ENCODE assay signal across 1 cellular context in the genomic region with DNA sequence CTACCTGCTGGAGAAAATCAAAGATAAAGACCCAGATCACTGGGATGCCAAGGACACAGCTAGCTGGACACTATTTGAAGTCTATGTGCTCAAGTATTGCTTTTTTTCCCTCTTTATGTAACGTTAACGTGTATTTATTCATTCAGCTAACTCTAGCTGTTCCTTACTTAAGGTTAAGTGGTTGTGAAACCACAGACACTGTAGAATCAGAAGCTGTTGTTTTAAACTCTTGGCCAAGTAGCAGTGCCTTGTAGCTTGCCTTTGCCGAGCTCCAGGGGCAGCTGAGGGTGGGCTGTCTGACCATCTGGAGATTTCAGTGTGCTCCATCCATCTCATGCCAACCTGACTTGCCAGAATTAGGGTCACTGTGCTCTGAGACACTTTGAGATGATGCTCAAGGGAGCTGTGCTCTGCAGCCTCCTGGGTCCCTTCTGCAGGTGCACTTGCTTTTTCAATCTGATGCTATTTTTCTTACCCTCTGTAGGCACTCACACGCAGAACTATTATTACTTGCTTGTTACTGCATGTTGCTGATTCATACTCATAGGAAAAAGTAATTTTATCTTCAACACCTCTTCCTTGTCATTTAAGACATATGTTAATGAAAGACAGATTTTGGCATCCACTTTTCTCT.
TF ChIP-seq lines count a peak whose summit lies in the region.

No MANE protein-coding gene starts in this region.

TF ChIP-seq in GM12878, 131 proteins besides CTCF, POLR2A, EP300 and RAD21 (continued from another document and continues in another):
- TF ChIP-seq RBBP5 (conservative IDR thresholded peaks at IDR 0.05) = no peak
- TF ChIP-seq, protein P1, sequence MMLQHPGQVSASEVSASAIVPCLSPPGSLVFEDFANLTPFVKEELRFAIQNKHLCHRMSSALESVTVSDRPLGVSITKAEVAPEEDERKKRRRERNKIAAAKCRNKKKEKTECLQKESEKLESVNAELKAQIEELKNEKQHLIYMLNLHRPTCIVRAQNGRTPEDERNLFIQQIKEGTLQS (IDR thresholded peaks at IDR 0.05; ENCODE audit: borderline replicate concordance, extremely low read depth, low read depth, low read length) = no peak
- peak; percentile 61; the same call in 1 of the 2 replicates for TF ChIP-seq POLR2AphosphoS2 (IDR thresholded peaks at IDR 0.05; ENCODE audit: low read depth, low read length)
- 0 out of 2 replicates have a peak, but pooled peaks have one; percentile 17 for TF ChIP-seq GABPA (IDR thresholded peaks at IDR 0.05; ENCODE audit: low read depth)
- TF ChIP-seq IRF4 (IDR thresholded peaks at IDR 0.05; ENCODE audit: low read depth, low read length) = peak; percentile 45; the same call in 1 of the 2 replicates
- TF ChIP-seq POU2F2 (IDR thresholded peaks at IDR 0.05; ENCODE audit: borderline replicate concordance, low read depth, low read length) = no peak
- no peak for TF ChIP-seq ZNF217 (IDR thresholded peaks at IDR 0.05)
- no peak for TF ChIP-seq CBX3 (IDR thresholded peaks at IDR 0.05; ENCODE audit: borderline replicate concordance, low read depth)
- TF ChIP-seq, protein P2, sequence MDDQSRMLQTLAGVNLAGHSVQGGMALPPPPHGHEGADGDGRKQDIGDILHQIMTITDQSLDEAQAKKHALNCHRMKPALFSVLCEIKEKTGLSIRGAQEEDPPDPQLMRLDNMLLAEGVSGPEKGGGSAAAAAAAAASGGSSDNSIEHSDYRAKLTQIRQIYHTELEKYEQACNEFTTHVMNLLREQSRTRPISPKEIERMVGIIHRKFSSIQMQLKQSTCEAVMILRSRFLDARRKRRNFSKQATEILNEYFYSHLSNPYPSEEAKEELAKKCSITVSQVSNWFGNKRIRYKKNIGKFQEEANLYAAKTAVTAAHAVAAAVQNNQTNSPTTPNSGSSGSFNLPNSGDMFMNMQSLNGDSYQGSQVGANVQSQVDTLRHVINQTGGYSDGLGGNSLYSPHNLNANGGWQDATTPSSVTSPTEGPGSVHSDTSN (IDR thresholded peaks at IDR 0.05; ENCODE audit: insufficient replicate concordance, low read depth, low read length) = no peak
- no peak for TF ChIP-seq TBL1XR1 (IDR thresholded peaks at IDR 0.05; ENCODE audit: low read depth, low read length)
- TF ChIP-seq BHLHE40 (IDR thresholded peaks at IDR 0.05; ENCODE audit: borderline replicate concordance in 1 of 2, low read depth in 2 of 2, low read length in 1 of 2) = 0 out of 4 replicates have a peak, but pooled peaks of 1 of the 2 experiments have one; percentile 11
- no peak for TF ChIP-seq NBN (IDR thresholded peaks at IDR 0.05)
- peak; percentile 14; the same call in 1 of the 2 replicates for TF ChIP-seq CHD2 (IDR thresholded peaks at IDR 0.05; ENCODE audit: borderline replicate concordance, low read depth, low read length)
- no peak for TF ChIP-seq RELA (IDR thresholded peaks at IDR 0.05; ENCODE audit: borderline replicate concordance, partially characterized antibody)
- no peak for TF ChIP-seq EGR1 (IDR thresholded peaks at IDR 0.05; ENCODE audit: borderline replicate concordance in 1 of 2, low read depth in 2 of 2, low read length in 2 of 2)
- TF ChIP-seq RCOR1 (conservative IDR thresholded peaks at IDR 0.05; ENCODE audit: low read depth, low read length) = no peak
- TF ChIP-seq BACH1 (IDR thresholded peaks at IDR 0.05; ENCODE audit: borderline replicate concordance) = no peak
- TF ChIP-seq SMC3 (IDR thresholded peaks at IDR 0.05; ENCODE audit: borderline replicate concordance, low read length) = no peak
- TF ChIP-seq DPF2 (IDR thresholded peaks at IDR 0.05) = no peak; the same call in 1 of the 2 replicates
- TF ChIP-seq FOS (IDR thresholded peaks at IDR 0.05; ENCODE audit: borderline replicate concordance, extremely low read depth, insufficient read length) = no peak
- no peak for TF ChIP-seq BMI1 (IDR thresholded peaks at IDR 0.05; ENCODE audit: borderline replicate concordance)
- TF ChIP-seq CEBPB (IDR thresholded peaks at IDR 0.05; ENCODE audit: borderline replicate concordance in 1 of 2, low read depth in 2 of 2, low read length in 2 of 2) = no peak
- TF ChIP-seq PML (IDR thresholded peaks at IDR 0.05; ENCODE audit: low read length) = no peak
- TF ChIP-seq FOXK2 (IDR thresholded peaks at IDR 0.05) = no peak
- TF ChIP-seq, protein P3, sequence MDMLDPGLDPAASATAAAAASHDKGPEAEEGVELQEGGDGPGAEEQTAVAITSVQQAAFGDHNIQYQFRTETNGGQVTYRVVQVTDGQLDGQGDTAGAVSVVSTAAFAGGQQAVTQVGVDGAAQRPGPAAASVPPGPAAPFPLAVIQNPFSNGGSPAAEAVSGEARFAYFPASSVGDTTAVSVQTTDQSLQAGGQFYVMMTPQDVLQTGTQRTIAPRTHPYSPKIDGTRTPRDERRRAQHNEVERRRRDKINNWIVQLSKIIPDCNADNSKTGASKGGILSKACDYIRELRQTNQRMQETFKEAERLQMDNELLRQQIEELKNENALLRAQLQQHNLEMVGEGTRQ (IDR thresholded peaks at IDR 0.05; ENCODE audit: borderline replicate concordance, low read depth, low read length) = no peak
- 0 out of 2 replicates have a peak, but pooled peaks have one; percentile 31 for TF ChIP-seq IKZF1 (conservative IDR thresholded peaks at IDR 0.05)
- peak; percentile 93; the same call in 1 of the 2 replicates for TF ChIP-seq FOXM1 (IDR thresholded peaks at IDR 0.05; ENCODE audit: low read depth, low read length)
- TF ChIP-seq, protein P4, sequence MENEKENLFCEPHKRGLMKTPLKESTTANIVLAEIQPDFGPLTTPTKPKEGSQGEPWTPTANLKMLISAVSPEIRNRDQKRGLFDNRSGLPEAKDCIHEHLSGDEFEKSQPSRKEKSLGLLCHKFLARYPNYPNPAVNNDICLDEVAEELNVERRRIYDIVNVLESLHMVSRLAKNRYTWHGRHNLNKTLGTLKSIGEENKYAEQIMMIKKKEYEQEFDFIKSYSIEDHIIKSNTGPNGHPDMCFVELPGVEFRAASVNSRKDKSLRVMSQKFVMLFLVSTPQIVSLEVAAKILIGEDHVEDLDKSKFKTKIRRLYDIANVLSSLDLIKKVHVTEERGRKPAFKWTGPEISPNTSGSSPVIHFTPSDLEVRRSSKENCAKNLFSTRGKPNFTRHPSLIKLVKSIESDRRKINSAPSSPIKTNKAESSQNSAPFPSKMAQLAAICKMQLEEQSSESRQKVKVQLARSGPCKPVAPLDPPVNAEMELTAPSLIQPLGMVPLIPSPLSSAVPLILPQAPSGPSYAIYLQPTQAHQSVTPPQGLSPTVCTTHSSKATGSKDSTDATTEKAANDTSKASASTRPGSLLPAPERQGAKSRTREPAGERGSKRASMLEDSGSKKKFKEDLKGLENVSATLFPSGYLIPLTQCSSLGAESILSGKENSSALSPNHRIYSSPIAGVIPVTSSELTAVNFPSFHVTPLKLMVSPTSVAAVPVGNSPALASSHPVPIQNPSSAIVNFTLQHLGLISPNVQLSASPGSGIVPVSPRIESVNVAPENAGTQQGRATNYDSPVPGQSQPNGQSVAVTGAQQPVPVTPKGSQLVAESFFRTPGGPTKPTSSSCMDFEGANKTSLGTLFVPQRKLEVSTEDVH (IDR thresholded peaks at IDR 0.05; ENCODE audit: low read depth, partially characterized antibody) = no peak
- TF ChIP-seq CBX5 (IDR thresholded peaks at IDR 0.05; ENCODE audit: low read depth) = peak; percentile 60; the same call in 1 of the 2 replicates
- no peak for TF ChIP-seq YY1 (IDR thresholded peaks at IDR 0.05; ENCODE audit: low read depth, low read length)
- TF ChIP-seq RUNX3 (IDR thresholded peaks at IDR 0.05; ENCODE audit: low read length) = peak; percentile 82
- TF ChIP-seq, protein P5, sequence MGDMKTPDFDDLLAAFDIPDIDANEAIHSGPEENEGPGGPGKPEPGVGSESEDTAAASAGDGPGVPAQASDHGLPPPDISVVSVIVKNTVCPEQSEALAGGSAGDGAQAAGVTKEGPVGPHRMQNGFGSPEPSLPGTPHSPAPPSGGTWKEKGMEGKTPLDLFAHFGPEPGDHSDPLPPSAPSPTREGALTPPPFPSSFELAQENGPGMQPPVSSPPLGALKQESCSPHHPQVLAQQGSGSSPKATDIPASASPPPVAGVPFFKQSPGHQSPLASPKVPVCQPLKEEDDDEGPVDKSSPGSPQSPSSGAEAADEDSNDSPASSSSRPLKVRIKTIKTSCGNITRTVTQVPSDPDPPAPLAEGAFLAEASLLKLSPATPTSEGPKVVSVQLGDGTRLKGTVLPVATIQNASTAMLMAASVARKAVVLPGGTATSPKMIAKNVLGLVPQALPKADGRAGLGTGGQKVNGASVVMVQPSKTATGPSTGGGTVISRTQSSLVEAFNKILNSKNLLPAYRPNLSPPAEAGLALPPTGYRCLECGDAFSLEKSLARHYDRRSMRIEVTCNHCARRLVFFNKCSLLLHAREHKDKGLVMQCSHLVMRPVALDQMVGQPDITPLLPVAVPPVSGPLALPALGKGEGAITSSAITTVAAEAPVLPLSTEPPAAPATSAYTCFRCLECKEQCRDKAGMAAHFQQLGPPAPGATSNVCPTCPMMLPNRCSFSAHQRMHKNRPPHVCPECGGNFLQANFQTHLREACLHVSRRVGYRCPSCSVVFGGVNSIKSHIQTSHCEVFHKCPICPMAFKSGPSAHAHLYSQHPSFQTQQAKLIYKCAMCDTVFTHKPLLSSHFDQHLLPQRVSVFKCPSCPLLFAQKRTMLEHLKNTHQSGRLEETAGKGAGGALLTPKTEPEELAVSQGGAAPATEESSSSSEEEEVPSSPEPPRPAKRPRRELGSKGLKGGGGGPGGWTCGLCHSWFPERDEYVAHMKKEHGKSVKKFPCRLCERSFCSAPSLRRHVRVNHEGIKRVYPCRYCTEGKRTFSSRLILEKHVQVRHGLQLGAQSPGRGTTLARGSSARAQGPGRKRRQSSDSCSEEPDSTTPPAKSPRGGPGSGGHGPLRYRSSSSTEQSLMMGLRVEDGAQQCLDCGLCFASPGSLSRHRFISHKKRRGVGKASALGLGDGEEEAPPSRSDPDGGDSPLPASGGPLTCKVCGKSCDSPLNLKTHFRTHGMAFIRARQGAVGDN (IDR thresholded peaks at IDR 0.05) = no peak
- no peak for TF ChIP-seq ZNF207 (IDR thresholded peaks at IDR 0.05; ENCODE audit: borderline replicate concordance)
- TF ChIP-seq NFIC (IDR thresholded peaks at IDR 0.05; ENCODE audit: low read depth, low read length) = peak; percentile 90
- no peak for TF ChIP-seq TARDBP (IDR thresholded peaks at IDR 0.05; ENCODE audit: borderline replicate concordance)
- TF ChIP-seq HDGF (IDR thresholded peaks at IDR 0.05) = peak; percentile 32; the same call in 1 of the 2 replicates
- TF ChIP-seq, protein P6, sequence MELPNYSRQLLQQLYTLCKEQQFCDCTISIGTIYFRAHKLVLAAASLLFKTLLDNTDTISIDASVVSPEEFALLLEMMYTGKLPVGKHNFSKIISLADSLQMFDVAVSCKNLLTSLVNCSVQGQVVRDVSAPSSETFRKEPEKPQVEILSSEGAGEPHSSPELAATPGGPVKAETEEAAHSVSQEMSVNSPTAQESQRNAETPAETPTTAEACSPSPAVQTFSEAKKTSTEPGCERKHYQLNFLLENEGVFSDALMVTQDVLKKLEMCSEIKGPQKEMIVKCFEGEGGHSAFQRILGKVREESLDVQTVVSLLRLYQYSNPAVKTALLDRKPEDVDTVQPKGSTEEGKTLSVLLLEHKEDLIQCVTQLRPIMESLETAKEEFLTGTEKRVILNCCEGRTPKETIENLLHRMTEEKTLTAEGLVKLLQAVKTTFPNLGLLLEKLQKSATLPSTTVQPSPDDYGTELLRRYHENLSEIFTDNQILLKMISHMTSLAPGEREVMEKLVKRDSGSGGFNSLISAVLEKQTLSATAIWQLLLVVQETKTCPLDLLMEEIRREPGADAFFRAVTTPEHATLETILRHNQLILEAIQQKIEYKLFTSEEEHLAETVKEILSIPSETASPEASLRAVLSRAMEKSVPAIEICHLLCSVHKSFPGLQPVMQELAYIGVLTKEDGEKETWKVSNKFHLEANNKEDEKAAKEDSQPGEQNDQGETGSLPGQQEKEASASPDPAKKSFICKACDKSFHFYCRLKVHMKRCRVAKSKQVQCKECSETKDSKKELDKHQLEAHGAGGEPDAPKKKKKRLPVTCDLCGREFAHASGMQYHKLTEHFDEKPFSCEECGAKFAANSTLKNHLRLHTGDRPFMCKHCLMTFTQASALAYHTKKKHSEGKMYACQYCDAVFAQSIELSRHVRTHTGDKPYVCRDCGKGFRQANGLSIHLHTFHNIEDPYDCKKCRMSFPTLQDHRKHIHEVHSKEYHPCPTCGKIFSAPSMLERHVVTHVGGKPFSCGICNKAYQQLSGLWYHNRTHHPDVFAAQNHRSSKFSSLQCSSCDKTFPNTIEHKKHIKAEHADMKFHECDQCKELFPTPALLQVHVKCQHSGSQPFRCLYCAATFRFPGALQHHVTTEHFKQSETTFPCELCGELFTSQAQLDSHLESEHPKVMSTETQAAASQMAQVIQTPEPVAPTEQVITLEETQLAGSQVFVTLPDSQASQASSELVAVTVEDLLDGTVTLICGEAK (IDR thresholded peaks at IDR 0.05; ENCODE audit: borderline replicate concordance) = no peak
- no peak for TF ChIP-seq NR2C2 (IDR thresholded peaks at IDR 0.05; ENCODE audit: borderline replicate concordance, control insufficient read depth, insufficient read length, low read depth)
- TF ChIP-seq KAT2A (conservative IDR thresholded peaks at IDR 0.05; ENCODE audit: control insufficient read depth, low read depth, low read length) = no peak
- TF ChIP-seq JUND (IDR thresholded peaks at IDR 0.05; ENCODE audit: low read depth, low read length) = peak; percentile 34; the same call in 1 of the 2 replicates
- TF ChIP-seq SMAD1 (IDR thresholded peaks at IDR 0.05; ENCODE audit: low read depth, partially characterized antibody) = no peak
- no peak for TF ChIP-seq HCFC1 (IDR thresholded peaks at IDR 0.05; ENCODE audit: low read length)
- TF ChIP-seq, protein P7, sequence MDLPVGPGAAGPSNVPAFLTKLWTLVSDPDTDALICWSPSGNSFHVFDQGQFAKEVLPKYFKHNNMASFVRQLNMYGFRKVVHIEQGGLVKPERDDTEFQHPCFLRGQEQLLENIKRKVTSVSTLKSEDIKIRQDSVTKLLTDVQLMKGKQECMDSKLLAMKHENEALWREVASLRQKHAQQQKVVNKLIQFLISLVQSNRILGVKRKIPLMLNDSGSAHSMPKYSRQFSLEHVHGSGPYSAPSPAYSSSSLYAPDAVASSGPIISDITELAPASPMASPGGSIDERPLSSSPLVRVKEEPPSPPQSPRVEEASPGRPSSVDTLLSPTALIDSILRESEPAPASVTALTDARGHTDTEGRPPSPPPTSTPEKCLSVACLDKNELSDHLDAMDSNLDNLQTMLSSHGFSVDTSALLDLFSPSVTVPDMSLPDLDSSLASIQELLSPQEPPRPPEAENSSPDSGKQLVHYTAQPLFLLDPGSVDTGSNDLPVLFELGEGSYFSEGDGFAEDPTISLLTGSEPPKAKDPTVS (IDR thresholded peaks at IDR 0.05; ENCODE audit: low read depth, low read length) = no peak
